Comparison of ENCODE assay signal across 1 cellular context in the genomic region with DNA sequence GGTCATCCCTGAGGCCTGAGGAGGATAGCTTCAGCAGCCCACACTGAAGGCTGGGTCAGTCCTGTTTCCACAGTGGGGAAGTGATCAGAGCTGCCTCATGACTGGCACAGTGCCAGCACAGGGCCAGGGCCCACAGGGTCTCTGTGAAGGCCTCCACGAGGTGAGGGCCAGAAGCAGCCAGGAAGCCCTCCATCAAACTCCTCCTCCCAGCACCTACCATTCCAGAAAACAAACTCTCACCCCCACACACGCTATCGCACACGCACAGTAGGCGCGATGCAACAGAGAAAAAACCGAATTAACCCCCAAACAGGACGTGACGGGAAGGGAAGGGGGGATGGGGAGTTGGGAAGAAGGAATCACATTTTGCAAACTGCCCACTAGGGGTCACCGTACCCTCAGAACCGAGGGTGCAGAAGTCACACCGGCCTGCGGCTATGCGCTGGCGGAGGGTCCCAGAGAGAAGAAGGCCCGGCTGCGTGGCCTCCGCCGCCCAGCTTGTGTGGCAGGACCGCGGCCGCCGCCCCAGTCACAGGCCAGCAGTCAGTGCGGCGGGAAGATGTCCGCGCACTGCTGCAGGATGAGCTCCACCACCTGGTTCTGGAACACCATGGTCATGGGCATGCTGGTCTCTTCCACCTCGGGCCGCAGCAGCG.
TF ChIP-seq lines count a peak whose summit lies in the region.

No MANE protein-coding gene starts in this region.

TF ChIP-seq in SK-N-SH, 30 proteins besides CTCF, POLR2A, EP300 and RAD21 (continued from another document):
- TF ChIP-seq FOXJ3 (CRISPR knock-in tag; IDR thresholded peaks at IDR 0.05) (no peak), EZH2phosphoT487 (IDR thresholded peaks at IDR 0.05; ENCODE audit: borderline replicate concordance, low read depth) (no peak), RXRA (IDR thresholded peaks at IDR 0.05; ENCODE audit: borderline replicate concordance, low read depth) (no peak), JUND (IDR thresholded peaks at IDR 0.05) (no peak), TAF1 (IDR thresholded peaks at IDR 0.05; ENCODE audit: borderline replicate concordance, low read depth, low read length) (no peak), CHD2 (IDR thresholded peaks at IDR 0.05; ENCODE audit: low read length, partially characterized antibody) (peak; percentile 93), MXI1 (IDR thresholded peaks at IDR 0.05; ENCODE audit: low read depth, low read length) (peak; percentile 35; the same call in 1 of the 2 replicates), FOSL2 (IDR thresholded peaks at IDR 0.05; ENCODE audit: borderline replicate concordance, low read depth) (no peak), NFIC (IDR thresholded peaks at IDR 0.05; ENCODE audit: borderline replicate concordance) (peak; percentile 59), RCOR1 (IDR thresholded peaks at IDR 0.05; ENCODE audit: low read length) (0 out of 2 replicates have a peak, but pooled peaks have one; percentile 32), RFX5 (IDR thresholded peaks at IDR 0.05; ENCODE audit: low read length) (no peak), TEAD4 (IDR thresholded peaks at IDR 0.05; ENCODE audit: borderline replicate concordance, insufficient read depth) (no peak), ELF1 (IDR thresholded peaks at IDR 0.05) (no peak), FOXM1 (IDR thresholded peaks at IDR 0.05; ENCODE audit: low read depth) (no peak), POLR2AphosphoS5 (IDR thresholded peaks at IDR 0.05; ENCODE audit: low read depth, low read length) (no peak), GATA2 (CRISPR knock-in tag; IDR thresholded peaks at IDR 0.05) (no peak), GABPA (IDR thresholded peaks at IDR 0.05; ENCODE audit: low read depth) (no peak)
- TF ChIP-seq, protein P1, sequence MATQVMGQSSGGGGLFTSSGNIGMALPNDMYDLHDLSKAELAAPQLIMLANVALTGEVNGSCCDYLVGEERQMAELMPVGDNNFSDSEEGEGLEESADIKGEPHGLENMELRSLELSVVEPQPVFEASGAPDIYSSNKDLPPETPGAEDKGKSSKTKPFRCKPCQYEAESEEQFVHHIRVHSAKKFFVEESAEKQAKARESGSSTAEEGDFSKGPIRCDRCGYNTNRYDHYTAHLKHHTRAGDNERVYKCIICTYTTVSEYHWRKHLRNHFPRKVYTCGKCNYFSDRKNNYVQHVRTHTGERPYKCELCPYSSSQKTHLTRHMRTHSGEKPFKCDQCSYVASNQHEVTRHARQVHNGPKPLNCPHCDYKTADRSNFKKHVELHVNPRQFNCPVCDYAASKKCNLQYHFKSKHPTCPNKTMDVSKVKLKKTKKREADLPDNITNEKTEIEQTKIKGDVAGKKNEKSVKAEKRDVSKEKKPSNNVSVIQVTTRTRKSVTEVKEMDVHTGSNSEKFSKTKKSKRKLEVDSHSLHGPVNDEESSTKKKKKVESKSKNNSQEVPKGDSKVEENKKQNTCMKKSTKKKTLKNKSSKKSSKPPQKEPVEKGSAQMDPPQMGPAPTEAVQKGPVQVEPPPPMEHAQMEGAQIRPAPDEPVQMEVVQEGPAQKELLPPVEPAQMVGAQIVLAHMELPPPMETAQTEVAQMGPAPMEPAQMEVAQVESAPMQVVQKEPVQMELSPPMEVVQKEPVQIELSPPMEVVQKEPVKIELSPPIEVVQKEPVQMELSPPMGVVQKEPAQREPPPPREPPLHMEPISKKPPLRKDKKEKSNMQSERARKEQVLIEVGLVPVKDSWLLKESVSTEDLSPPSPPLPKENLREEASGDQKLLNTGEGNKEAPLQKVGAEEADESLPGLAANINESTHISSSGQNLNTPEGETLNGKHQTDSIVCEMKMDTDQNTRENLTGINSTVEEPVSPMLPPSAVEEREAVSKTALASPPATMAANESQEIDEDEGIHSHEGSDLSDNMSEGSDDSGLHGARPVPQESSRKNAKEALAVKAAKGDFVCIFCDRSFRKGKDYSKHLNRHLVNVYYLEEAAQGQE (IDR thresholded peaks at IDR 0.05; ENCODE audit: low read depth, low read length), result no peak
- TF ChIP-seq, protein P2, sequence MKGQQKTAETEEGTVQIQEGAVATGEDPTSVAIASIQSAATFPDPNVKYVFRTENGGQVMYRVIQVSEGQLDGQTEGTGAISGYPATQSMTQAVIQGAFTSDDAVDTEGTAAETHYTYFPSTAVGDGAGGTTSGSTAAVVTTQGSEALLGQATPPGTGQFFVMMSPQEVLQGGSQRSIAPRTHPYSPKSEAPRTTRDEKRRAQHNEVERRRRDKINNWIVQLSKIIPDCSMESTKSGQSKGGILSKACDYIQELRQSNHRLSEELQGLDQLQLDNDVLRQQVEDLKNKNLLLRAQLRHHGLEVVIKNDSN (IDR thresholded peaks at IDR 0.05; ENCODE audit: borderline replicate concordance, low read depth), result no peak
- TF ChIP-seq, protein P3, sequence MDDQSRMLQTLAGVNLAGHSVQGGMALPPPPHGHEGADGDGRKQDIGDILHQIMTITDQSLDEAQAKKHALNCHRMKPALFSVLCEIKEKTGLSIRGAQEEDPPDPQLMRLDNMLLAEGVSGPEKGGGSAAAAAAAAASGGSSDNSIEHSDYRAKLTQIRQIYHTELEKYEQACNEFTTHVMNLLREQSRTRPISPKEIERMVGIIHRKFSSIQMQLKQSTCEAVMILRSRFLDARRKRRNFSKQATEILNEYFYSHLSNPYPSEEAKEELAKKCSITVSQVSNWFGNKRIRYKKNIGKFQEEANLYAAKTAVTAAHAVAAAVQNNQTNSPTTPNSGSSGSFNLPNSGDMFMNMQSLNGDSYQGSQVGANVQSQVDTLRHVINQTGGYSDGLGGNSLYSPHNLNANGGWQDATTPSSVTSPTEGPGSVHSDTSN (IDR thresholded peaks at IDR 0.05), result no peak
- TF ChIP-seq, protein P4, sequence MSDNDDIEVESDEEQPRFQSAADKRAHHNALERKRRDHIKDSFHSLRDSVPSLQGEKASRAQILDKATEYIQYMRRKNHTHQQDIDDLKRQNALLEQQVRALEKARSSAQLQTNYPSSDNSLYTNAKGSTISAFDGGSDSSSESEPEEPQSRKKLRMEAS (IDR thresholded peaks at IDR 0.05; ENCODE audit: low read depth), result no peak
- TF ChIP-seq, protein P5, sequence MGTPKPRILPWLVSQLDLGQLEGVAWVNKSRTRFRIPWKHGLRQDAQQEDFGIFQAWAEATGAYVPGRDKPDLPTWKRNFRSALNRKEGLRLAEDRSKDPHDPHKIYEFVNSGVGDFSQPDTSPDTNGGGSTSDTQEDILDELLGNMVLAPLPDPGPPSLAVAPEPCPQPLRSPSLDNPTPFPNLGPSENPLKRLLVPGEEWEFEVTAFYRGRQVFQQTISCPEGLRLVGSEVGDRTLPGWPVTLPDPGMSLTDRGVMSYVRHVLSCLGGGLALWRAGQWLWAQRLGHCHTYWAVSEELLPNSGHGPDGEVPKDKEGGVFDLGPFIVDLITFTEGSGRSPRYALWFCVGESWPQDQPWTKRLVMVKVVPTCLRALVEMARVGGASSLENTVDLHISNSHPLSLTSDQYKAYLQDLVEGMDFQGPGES (IDR thresholded peaks at IDR 0.05; ENCODE audit: low read depth, low read length), result no peak
- TF ChIP-seq, protein P6, sequence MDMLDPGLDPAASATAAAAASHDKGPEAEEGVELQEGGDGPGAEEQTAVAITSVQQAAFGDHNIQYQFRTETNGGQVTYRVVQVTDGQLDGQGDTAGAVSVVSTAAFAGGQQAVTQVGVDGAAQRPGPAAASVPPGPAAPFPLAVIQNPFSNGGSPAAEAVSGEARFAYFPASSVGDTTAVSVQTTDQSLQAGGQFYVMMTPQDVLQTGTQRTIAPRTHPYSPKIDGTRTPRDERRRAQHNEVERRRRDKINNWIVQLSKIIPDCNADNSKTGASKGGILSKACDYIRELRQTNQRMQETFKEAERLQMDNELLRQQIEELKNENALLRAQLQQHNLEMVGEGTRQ (IDR thresholded peaks at IDR 0.05; ENCODE audit: borderline replicate concordance, low read depth, low read length), result no peak
TF ChIP-seq in SK-N-SH: peak in this region for 5.
